37 cellular contexts compared by ENCODE assay signal in genomic region chr1:107091418-107091817, GRCh38. TPM values are rescaled to one million over a fixed set of nuclear protein-coding genes. Genes with fewer than 3 reads are reported as not detected.
"Had no signal": no experiment of that assay in that cellular context is flagged by ENCODE, and none has a peak within 500 bp of the region (broad histone marks: within the 10 kb centered on the region; RNA-seq: fewer than 3 reads in every experiment).

No MANE protein-coding gene starts in this region.

- FAIRE-seq: astrocyte, bronchial epithelial cell had no signal

- H3K4me1 ChIP-seq: adrenal gland, ascending aorta, body of pancreas, breast epithelium had no signal

- H3K36me3 ChIP-seq: adrenal gland, ascending aorta, brain microvascular endothelial cell, breast epithelium, cardiac muscle cell had no signal

- DNase-seq: activated effector memory CD4-positive, alpha-beta T cell treated with anti-CD3 and anti-CD28 coated beads, Interleukin-2, amount 50 U/mL, for 16 hours; activated effector memory CD4-positive, alpha-beta T cell treated with Interleukin-2 at 50 U/mL for 16 hours; activated gamma-delta T cell; activated gamma-delta T cell treated with Interleukin-2 at 50 U/mL for 16 hours; activated naive CD4-positive, alpha-beta T cell; activated naive CD4-positive, alpha-beta T cell treated with anti-CD3 and anti-CD28 coated beads for 36 hours; activated naive CD4-positive, alpha-beta T cell treated with anti-CD3 and anti-CD28 coated beads, Interleukin-2, amount 10 ng/mL, durations not matched to agents 7 days and 5 days; activated naive CD4-positive, alpha-beta T cell treated with anti-CD3 and anti-CD28 coated beads, Interleukin-2, amount 50 U/mL, for 16 hours; activated naive CD4-positive, alpha-beta T cell treated with Interleukin-2 at 50 U/mL for 16 hours; activated naive CD8-positive, alpha-beta T cell treated with anti-CD3 and anti-CD28 coated beads for 36 hours; activated naive CD8-positive, alpha-beta T cell treated with anti-CD3 and anti-CD28 coated beads, Interleukin-2, amount 10 ng/mL, durations not matched to agents 7 days and 5 days; activated naive CD8-positive, alpha-beta T cell treated with anti-CD3 and anti-CD28 coated beads, Interleukin-2, amount 50 U/mL, for 24 hours; activated T-cell treated with anti-CD3 and anti-CD28 coated beads, Interleukin-2, amount 50 U/mL, for 24 hours; activated T-cell treated with anti-CD3 and anti-CD28 coated beads, Interleukin-2, amount 50 U/mL, for 4 hours; activated T-cell treated with anti-CD3 and anti-CD28 coated beads, Interleukin-2, amount 50 U/mL, for 48 hours; activated T-cell treated with anti-CD3 and anti-CD28 coated beads, Interleukin-2, amount 50 U/mL, for 72 hours; adrenal gland; amniotic stem cell; amygdala; anterior cingulate cortex; aorta; body of pancreas; brain microvascular endothelial cell; caudate nucleus; central memory CD4-positive, alpha-beta T cell; cerebellar nuclear complex had no signal

- H3K4me3 ChIP-seq: adrenal gland, ascending aorta, body of pancreas, breast epithelium, cardiac muscle cell had no signal

- H3K27ac ChIP-seq: adrenal gland, ascending aorta, body of pancreas, brain microvascular endothelial cell, breast epithelium, cardiac muscle cell had no signal

- H3K27me3 ChIP-seq: adrenal gland, ascending aorta, body of pancreas, brain microvascular endothelial cell, breast epithelium, cardiac muscle cell had no signal

- ATAC-seq: activated naive CD4-positive, alpha-beta T cell treated with anti-CD3 and anti-CD28 coated beads, Interleukin-2, amount 50 U/mL, for 72 hours; activated naive CD8-positive, alpha-beta T cell treated with anti-CD3 and anti-CD28 coated beads, Interleukin-2, amount 50 U/mL, for 24 hours; activated T-cell treated with anti-CD3 and anti-CD28 coated beads, Interleukin-2, amount 50 U/mL, for 4 hours; activated T-cell treated with anti-CD3 and anti-CD28 coated beads, Interleukin-2, amount 50 U/mL, for 72 hours; activated T-helper 17 cell treated with anti-CD3 and anti-CD28 coated beads, Interleukin-2, amount 50 U/mL, for 72 hours; body of pancreas had no signal

- H3K9me3 ChIP-seq: adrenal gland, ascending aorta, body of pancreas had no signal

RNA-seq across cellular contexts. Expression of gene NTNG1, which starts 49.4 kb away (rescaled TPM):
- total RNA-seq: activated naive CD4-positive, alpha-beta T cell treated with anti-CD3 and anti-CD28 coated beads for 36 hours; activated T-cell treated with anti-CD3 and anti-CD28 coated beads, Interleukin-2, amount 50 U/mL, for 4 hours; activated T-helper 1 cell treated with anti-CD3 and anti-CD28 coated beads, Interleukin-12 subunit alpha, Interleukin-12 subunit beta, Interleukin-2, Interleukin-4 antibody, amounts not matched to agents 30 ng/mL and 10 ng/mL and 1 ng/mL, durations not matched to agents 14 hours and 24 hours and 36 hours; activated T-helper 17 cell treated with anti-CD3 and anti-CD28 coated beads, Interleukin-2, amount 50 U/mL, for 72 hours; activated T-helper 2 cell treated with anti-CD3 and anti-CD28 coated beads, Interferon-gamma antibody, Interleukin-2, Interleukin-4, amounts not matched to agents 10 μg/mL and 5 μg/mL and 100 μg/mL, durations not matched to agents 14 hours and 24 hours and 36 hours; ascending aorta; cardiac septum; chondrocyte had no signal
- polyA plus RNA-seq: aorta, cardiac muscle cell had no signal
